1 cellular context compared by ENCODE assay signal in the genomic region with DNA sequence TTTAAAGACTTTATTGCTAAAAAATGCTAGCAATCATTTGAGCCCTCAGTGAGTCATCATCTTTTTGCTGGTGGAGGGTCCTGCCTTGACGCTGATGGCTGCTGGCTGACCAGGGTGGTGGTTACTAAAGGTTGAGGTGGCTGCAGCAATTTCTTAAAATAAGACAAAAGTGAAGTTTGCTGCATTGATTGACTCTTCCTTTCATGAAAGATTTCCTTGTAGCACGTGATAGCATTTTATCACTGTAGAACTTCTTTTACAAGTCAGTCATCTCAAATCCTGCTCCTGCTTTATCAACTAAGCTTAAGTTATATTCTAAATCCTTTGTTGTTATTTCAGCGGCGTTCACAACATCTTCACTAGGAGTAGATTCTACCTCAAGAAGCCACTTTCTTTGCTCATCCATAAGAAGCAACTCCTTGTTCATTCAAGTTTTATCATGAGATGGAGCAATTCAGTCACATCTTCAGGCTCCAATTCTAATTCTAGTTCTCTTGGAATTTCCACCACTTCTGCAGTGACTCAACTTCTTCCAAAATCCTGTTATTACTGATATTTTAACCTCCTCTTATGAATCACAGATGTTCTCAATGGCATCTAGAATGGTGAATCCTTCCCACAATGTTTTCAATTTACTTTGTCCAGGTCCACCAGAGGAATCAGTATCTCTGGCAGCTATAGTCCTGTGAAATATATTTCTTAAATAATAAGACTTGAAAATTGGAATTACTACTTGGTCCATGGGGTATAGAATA.
TF ChIP-seq lines count a peak whose summit lies in the region.

No MANE protein-coding gene starts in this region.

TF ChIP-seq in endothelial cell of umbilical vein, 7 proteins besides CTCF, POLR2A, EP300 and RAD21 (continued from another document):
- TF ChIP-seq MYC (IDR thresholded peaks at IDR 0.05; ENCODE audit: low read depth, low read length) = no peak
- TF ChIP-seq EZH2 (IDR thresholded peaks at IDR 0.05; ENCODE audit: borderline replicate concordance, low read depth, low read length, severe bottlenecking) = no peak
- no peak for TF ChIP-seq POLR2AphosphoS5 (IDR thresholded peaks at IDR 0.05; ENCODE audit: insufficient read depth, low read depth, low read length)
- TF ChIP-seq FOS (IDR thresholded peaks at IDR 0.05; ENCODE audit: borderline replicate concordance, insufficient read depth, low read length) = no peak
- TF ChIP-seq JUN (IDR thresholded peaks at IDR 0.05; ENCODE audit: borderline replicate concordance, insufficient read depth, insufficient read length, low read depth) = no peak
TF ChIP-seq in endothelial cell of umbilical vein: peak in this region for 0.
